Comparison of ENCODE assay signal across 18 cellular contexts in the genomic region with DNA sequence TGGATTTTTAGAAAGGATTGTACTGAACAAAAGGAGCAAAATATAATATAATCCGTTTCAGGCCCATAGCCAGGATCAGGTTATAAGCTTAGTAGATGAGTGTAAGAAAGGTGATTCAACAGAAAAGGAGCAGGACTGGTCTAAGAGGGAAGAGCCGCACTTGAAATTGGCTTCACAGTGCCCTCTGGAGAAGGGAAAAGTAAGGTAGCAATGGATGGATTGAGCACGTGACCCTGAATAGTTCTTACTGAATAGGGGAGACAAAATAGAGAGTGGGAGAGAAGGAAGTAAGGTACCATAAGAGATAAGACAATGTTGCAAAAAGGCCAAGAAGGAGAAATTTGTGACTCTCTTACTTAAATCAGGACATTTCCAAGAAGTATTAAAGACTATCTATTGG. TPM values are rescaled to one million over a fixed set of nuclear protein-coding genes. Genes with fewer than 3 reads are reported as not detected.
"Had no signal": no experiment of that assay in that cellular context is flagged by ENCODE, and none has a peak within 500 bp of the region (broad histone marks: within the 10 kb centered on the region; RNA-seq: fewer than 3 reads in every experiment).

No MANE protein-coding gene starts in this region.

- H3K27me3 ChIP-seq: left lung, pancreas, sigmoid colon, spleen, suprapubic skin had no signal

- H3K27ac ChIP-seq: coronary artery, left lung, pancreas, sigmoid colon, spleen, suprapubic skin had no signal

- H3K4me1 ChIP-seq: left lung, pancreas, sigmoid colon, spleen, suprapubic skin had no signal

- DNase-seq: activated CD4-positive, alpha-beta T cell treated with anti-CD3 and anti-CD28 coated beads, Interleukin-2, amount 50 U/mL, for 48 hours; activated CD8-positive, alpha-beta memory T cell treated with anti-CD3 and anti-CD28 coated beads, Interleukin-2, amount 10 ng/mL, durations not matched to agents 7 days and 5 days; activated effector memory CD4-positive, alpha-beta T cell treated with Interleukin-2 at 50 U/mL for 16 hours; activated naive CD4-positive, alpha-beta T cell treated with anti-CD3 and anti-CD28 coated beads, Interleukin-2, amount 50 U/mL, for 16 hours; activated T-cell treated with anti-CD3 and anti-CD28 coated beads, Interleukin-2, amount 50 U/mL, for 24 hours; head of caudate nucleus; islet precursor cell; left lung; mucosa of descending colon; naive thymus-derived CD4-positive, alpha-beta T cell; pancreas; sigmoid colon; spleen; T-helper 9 cell had no signal

- FAIRE-seq: frontal cortex, pancreas had no signal

- H3K36me3 ChIP-seq: left lung, pancreas, sigmoid colon, spleen, suprapubic skin had no signal

- ATAC-seq: activated CD8-positive, alpha-beta memory T cell treated with anti-CD3 and anti-CD28 coated beads, Interleukin-2, amount 10 ng/mL, durations not matched to agents 7 days and 5 days; left lung; mucosa of descending colon; naive thymus-derived CD4-positive, alpha-beta T cell; pancreas had no signal

- H3K9me3 ChIP-seq: left lung, mucosa of descending colon, pancreas, sigmoid colon, spleen, suprapubic skin had no signal

- H3K4me3 ChIP-seq: coronary artery, left lung, mucosa of descending colon, pancreas, sigmoid colon, spleen, suprapubic skin had no signal

RNA-seq across cellular contexts. Expression of a gene that starts 15.6 kb away (rescaled TPM):
- total RNA-seq: activated CD8-positive, alpha-beta memory T cell treated with anti-CD3 and anti-CD28 coated beads, Interleukin-2, amount 10 ng/mL, durations not matched to agents 7 days and 5 days; cardiac septum; frontal cortex; left lung; mucosa of descending colon; naive thymus-derived CD4-positive, alpha-beta T cell; pancreas; sigmoid colon; spleen; suprapubic skin had no signal
